Comparison of ENCODE assay signal across 16 cellular contexts in genomic region chr13:35760678-35761308, GRCh38.
DNase-seq lines count a peak whose midpoint lies in the region; ATAC-seq and TF ChIP-seq lines count a peak whose summit lies in the region.
"Had no signal": no experiment of that assay in that cellular context is flagged by ENCODE, and none has a peak within 500 bp of the region (broad histone marks: within the 10 kb centered on the region; RNA-seq: fewer than 3 reads in every experiment).

No MANE protein-coding gene starts in this region.

- no peaks in the 10 kb centered on the region for H3K4me1 ChIP-seq in psoas muscle
- H3K4me1 ChIP-seq: BLaER1 had no signal

- ATAC-seq in GM21576 (IDR thresholded peaks at IDR 0.05; ENCODE audit: unreplicated experiment) (no peak), psoas muscle (no peak)

- TF ChIP-seq CTCF in progenitor cell of endocrine pancreas (IDR thresholded peaks at IDR 0.05; ENCODE audit: unreplicated experiment) (no peak), psoas muscle (IDR thresholded peaks at IDR 0.05) (no peak)

- H3K4me3 ChIP-seq in psoas muscle, result no peak overlapping the region
- H3K4me3 ChIP-seq: BLaER1, HAP-1 had no signal

- H3K27ac Mint-ChIP-seq in progenitor cell of endocrine pancreas, result no peak overlapping the region
- H3K27ac Mint-ChIP-seq: CD8-positive, alpha-beta memory T cell had no signal

- DNase-seq in DMS53 (lab: John Stamatoyannopoulos, UW), result peak; percentile 33
- DNase-seq in DMS53 treated with DMSO at 0.1 percent for 48 hours (lab: John Stamatoyannopoulos, UW; ENCODE audit: unreplicated experiment), result no peak
- peak; percentile 89 for DNase-seq in OCI-M1 (lab: John Stamatoyannopoulos, UW)
- DNase-seq in left kidney (ENCODE audit: low read depth, low spot score), result peak; percentile 94
- DNase-seq in retina, result peak; percentile 45
- no peak for DNase-seq in progenitor cell of endocrine pancreas (ENCODE audit: low spot score, unreplicated experiment)
- DNase-seq in psoas muscle, result no peak
- DNase-seq: CD8-positive, alpha-beta memory T cell; NCI-H1436; NCI-H2171 treated with DMSO at 0.1 percent for 48 hours; NCI-H524 treated with DMSO at 0.1 percent for 48 hours; SK-N-SH had no signal

- no peaks in the 10 kb centered on the region for H3K27me3 ChIP-seq in psoas muscle (ENCODE audit: insufficient read depth in 3 of 3, low read length in 2 of 3)
- H3K27me3 ChIP-seq: BLaER1 had no signal

- H3K27ac ChIP-seq in psoas muscle, result no peak overlapping the region
- H3K27ac ChIP-seq: 22Rv1, BLaER1 had no signal

- peaks cover 9% of the 10 kb centered on the region for H3K4me1 Mint-ChIP-seq in progenitor cell of endocrine pancreas (ENCODE audit: low read depth)
- H3K4me1 Mint-ChIP-seq: CD8-positive, alpha-beta memory T cell had no signal

- intact Hi-C loops in psoas muscle (cut with DNase I), result no loop called here

- no peaks in the 10 kb centered on the region for H3K36me3 Mint-ChIP-seq in progenitor cell of endocrine pancreas (ENCODE audit: insufficient read depth)
- H3K36me3 Mint-ChIP-seq: CD8-positive, alpha-beta memory T cell had no signal

- H3K9me3 Mint-ChIP-seq in progenitor cell of endocrine pancreas (ENCODE audit: low read depth), result peaks cover 8% of the 10 kb centered on the region

- peaks cover 24% of the 10 kb centered on the region for H3K27me3 Mint-ChIP-seq in progenitor cell of endocrine pancreas
- H3K27me3 Mint-ChIP-seq: CD8-positive, alpha-beta memory T cell had no signal

- H3K36me3 ChIP-seq in psoas muscle (ENCODE audit: insufficient read depth in 1 of 2, low read depth in 1 of 2), result no peaks in the 10 kb centered on the region
- H3K36me3 ChIP-seq: BLaER1, HAP-1 had no signal

- H3K9me3 ChIP-seq in psoas muscle, result no peaks in the 10 kb centered on the region
- H3K9me3 ChIP-seq: SK-N-SH had no signal

- H3K4me3 Mint-ChIP-seq in progenitor cell of endocrine pancreas (ENCODE audit: low read depth), result no peak overlapping the region
- H3K4me3 Mint-ChIP-seq: CD8-positive, alpha-beta memory T cell had no signal

- 48 to 57% (median 52%) methylated on average over 15 to 16 of the region's 16 CpGs for WGBS in psoas muscle, 3 donors

Comparison
In these comparisons a context has a peak if more than half of its experiments do, and no peak if none do; other contexts are left out.
1. DNase-seq: peak in DMS53 (single experiment), OCI-M1 (single experiment), left kidney (single experiment) and retina (single experiment); none in DMS53 treated with DMSO at 0.1 percent for 48 hours (single experiment), progenitor cell of endocrine pancreas (single experiment) and psoas muscle (0 of 2).